In genomic region chr6:31865205-31866118, GRCh38 we compare ENCODE assay signal across 18 cellular contexts. TPM values are rescaled to one million over a fixed set of nuclear protein-coding genes. Genes with fewer than 3 reads are reported as not detected.
DNase-seq lines count a peak whose midpoint lies in the region; ATAC-seq and TF ChIP-seq lines count a peak whose summit lies in the region.
"Had no signal": no experiment of that assay in that cellular context is flagged by ENCODE, and none has a peak within 500 bp of the region (broad histone marks: within the 10 kb centered on the region; RNA-seq: fewer than 3 reads in every experiment).

No MANE protein-coding gene starts in this region.

- H3K9me3 Mint-ChIP-seq in endodermal cell = no peaks in the 10 kb centered on the region
- H3K9me3 Mint-ChIP-seq in stimulated activated effector memory CD8-positive, alpha-beta T cell treated with anti-CD3 and anti-CD28 coated beads, Interleukin-12 subunit alpha, Interleukin-12 subunit beta, amount 100 ng/mL, for 72 hours = no peaks in the 10 kb centered on the region
- H3K9me3 Mint-ChIP-seq: activated T-cell treated with anti-CD3 and anti-CD28 coated beads, Interleukin-2, amount 50 U/mL, for 24 hours; immature natural killer cell; memory B cell had no signal

- H3K4me1 Mint-ChIP-seq in endodermal cell = peaks cover 14% of the 10 kb centered on the region
- peaks cover 21% of the 10 kb centered on the region for H3K4me1 Mint-ChIP-seq in stimulated activated effector memory CD8-positive, alpha-beta T cell treated with anti-CD3 and anti-CD28 coated beads, Interleukin-12 subunit alpha, Interleukin-12 subunit beta, amount 100 ng/mL, for 72 hours

- CTCF ChIA-PET in OCI-LY7 (lab: Charles Lee; ENCODE audit: unreplicated experiment) = no interaction called here

- no peak overlapping the region for H3K9ac ChIP-seq in endodermal cell (ENCODE audit: extremely low read depth, low read length, poor library complexity, severe bottlenecking)
- no peak overlapping the region for H3K9ac ChIP-seq in parathyroid adenoma

- intact Hi-C loops in OCI-LY7 (cut with micrococcal nuclease; ENCODE audit: unreplicated experiment) = no loop called here

- H4K20me1 ChIP-seq in OCI-LY7 (ENCODE audit: insufficient read depth, low read length) = no peaks in the 10 kb centered on the region

- H3K36me3 ChIP-seq in OCI-LY7 (ENCODE audit: insufficient read depth, low read length) = no peaks in the 10 kb centered on the region
- H3K36me3 ChIP-seq in endodermal cell (ENCODE audit: control insufficient read depth, insufficient read depth, low read length) = peaks cover 2% of the 10 kb centered on the region
- no peaks in the 10 kb centered on the region for H3K36me3 ChIP-seq in parathyroid adenoma (ENCODE audit: control insufficient read depth, insufficient read depth, low read length)

- H3K4me3 ChIP-seq in OCI-LY7 (ENCODE audit: low read depth, low read length, poor library complexity, severe bottlenecking) (no peak overlapping the region), endodermal cell (ENCODE audit: low read length) (no peak overlapping the region), parathyroid adenoma (ENCODE audit: low read depth, low read length) (no peak overlapping the region)
- H3K4me3 ChIP-seq: adrenal gland, gastroesophageal sphincter, transverse colon had no signal

- POLR2A ChIA-PET in OCI-LY7 (lab: Charles Lee) = interaction anchor here (0.7 kb wide), 1 partner anchor 9 kb away, joined by 5 read pairs; no protein-coding TSS in a partner anchor

- H3K4me3 Mint-ChIP-seq in endodermal cell = no peak overlapping the region
- no peak overlapping the region for H3K4me3 Mint-ChIP-seq in stimulated activated effector memory CD8-positive, alpha-beta T cell treated with anti-CD3 and anti-CD28 coated beads, Interleukin-12 subunit alpha, Interleukin-12 subunit beta, amount 100 ng/mL, for 72 hours
- H3K4me3 Mint-ChIP-seq: memory B cell had no signal

- H3K9me3 ChIP-seq in OCI-LY7 (ENCODE audit: low read length) = no peaks in the 10 kb centered on the region
- no peaks in the 10 kb centered on the region for H3K9me3 ChIP-seq in endodermal cell (ENCODE audit: control insufficient read depth, low read length)
- no peaks in the 10 kb centered on the region for H3K9me3 ChIP-seq in parathyroid adenoma (ENCODE audit: control insufficient read depth, low read length)
- H3K9me3 ChIP-seq: adrenal gland, gastroesophageal sphincter, transverse colon had no signal

- H3K4me2 ChIP-seq in OCI-LY7 (ENCODE audit: low read length) = peak overlapping the region; percentile 74; the same call in 1 of the 2 replicates
- H3K4me2 ChIP-seq in parathyroid adenoma (ENCODE audit: low read length) = no peak overlapping the region

- H3K79me2 ChIP-seq in OCI-LY7 (ENCODE audit: insufficient read depth, low read depth, low read length) (no peaks in the 10 kb centered on the region), parathyroid adenoma (peaks cover 2% of the 10 kb centered on the region)

- no peaks in the 10 kb centered on the region for H3K9me2 ChIP-seq in OCI-LY7 (ENCODE audit: insufficient read depth, low read length)

- no TSS peak for BruUV-seq in OCI-LY7 (replicated peaks; lab: Mats Ljungman, UMichigan)

- peaks cover 2% of the 10 kb centered on the region for H3K27me3 Mint-ChIP-seq in endodermal cell (ENCODE audit: insufficient read depth)
- H3K27me3 Mint-ChIP-seq: activated T-cell treated with anti-CD3 and anti-CD28 coated beads, Interleukin-2, amount 50 U/mL, for 24 hours had no signal

- H2AFZ ChIP-seq in OCI-LY7 (ENCODE audit: low read length) (no peak overlapping the region), parathyroid adenoma (peak overlapping the region; percentile 56)

- H3K4me1 ChIP-seq in OCI-LY7 (ENCODE audit: insufficient read depth, low read length, poor library complexity, severe bottlenecking) (peaks cover 20% of the 10 kb centered on the region), endodermal cell (ENCODE audit: control insufficient read depth, insufficient read depth, low read length) (no peaks in the 10 kb centered on the region), parathyroid adenoma (peaks cover 20% of the 10 kb centered on the region)

- H3K27me3 ChIP-seq in endodermal cell (ENCODE audit: control insufficient read depth, insufficient read depth, low read length, poor library complexity, severe bottlenecking) (no peaks in the 10 kb centered on the region), parathyroid adenoma (ENCODE audit: control insufficient read depth, insufficient read depth, low read length) (no peaks in the 10 kb centered on the region)
- H3K27me3 ChIP-seq: adrenal gland, transverse colon had no signal

- TF ChIP-seq CTCF in OCI-LY7 (conservative IDR thresholded peaks at IDR 0.05; ENCODE audit: low read length) (no peak), endodermal cell (conservative IDR thresholded peaks at IDR 0.05) (no peak), parathyroid adenoma (IDR thresholded peaks at IDR 0.05) (no peak)

- no peak for ATAC-seq in GM21619 (IDR thresholded peaks at IDR 0.05; ENCODE audit: unreplicated experiment)
- no peak for ATAC-seq in stimulated activated effector memory CD8-positive, alpha-beta T cell treated with anti-CD3 and anti-CD28 coated beads, Interleukin-12 subunit alpha, Interleukin-12 subunit beta, amount 100 ng/mL, for 72 hours
- ATAC-seq: gastroesophageal sphincter had no signal

- no peak overlapping the region for H3K27ac ChIP-seq in OCI-LY7 (ENCODE audit: low read depth, low read length, poor library complexity, severe bottlenecking)
- H3K27ac ChIP-seq in endodermal cell (ENCODE audit: low read depth, low read length) = peak overlapping the region; percentile 32
- H3K27ac ChIP-seq in parathyroid adenoma = no peak overlapping the region
- no peak overlapping the region for H3K27ac ChIP-seq in caudate nucleus (ENCODE audit: low read depth, low read length)
- H3K27ac ChIP-seq: adrenal gland, C4-2B, gastroesophageal sphincter, transverse colon had no signal

- no peaks in the 10 kb centered on the region for H3K36me3 Mint-ChIP-seq in endodermal cell (ENCODE audit: low read depth)
- peaks cover 20% of the 10 kb centered on the region for H3K36me3 Mint-ChIP-seq in stimulated activated effector memory CD8-positive, alpha-beta T cell treated with anti-CD3 and anti-CD28 coated beads, Interleukin-12 subunit alpha, Interleukin-12 subunit beta, amount 100 ng/mL, for 72 hours
- H3K36me3 Mint-ChIP-seq: memory B cell had no signal

- no peak overlapping the region for H3K27ac Mint-ChIP-seq in endodermal cell
- no peak overlapping the region for H3K27ac Mint-ChIP-seq in stimulated activated effector memory CD8-positive, alpha-beta T cell treated with anti-CD3 and anti-CD28 coated beads, Interleukin-12 subunit alpha, Interleukin-12 subunit beta, amount 100 ng/mL, for 72 hours
- H3K27ac Mint-ChIP-seq: activated T-cell treated with anti-CD3 and anti-CD28 coated beads, Interleukin-2, amount 50 U/mL, for 24 hours; memory B cell had no signal

- DNase-seq in Daoy (ENCODE audit: low read depth) (peak; percentile 50), OCI-LY7 (ENCODE audit: low spot score) (no peak), endodermal cell (no peak), inferior parietal cortex (ENCODE audit: extremely low spot score) (no peak), caudate nucleus (lab: John Stamatoyannopoulos, UW) (no peak)
- no peak for DNase-seq in stimulated activated effector memory CD8-positive, alpha-beta T cell treated with anti-CD3 and anti-CD28 coated beads, Interleukin-12 subunit alpha, Interleukin-12 subunit beta, amount 100 ng/mL, for 72 hours (ENCODE audit: low spot score in 2 of 2)
- DNase-seq: activated CD4-positive, alpha-beta T cell treated with anti-CD3 and anti-CD28 coated beads for 48 hours; activated T-cell treated with anti-CD3 and anti-CD28 coated beads, Interleukin-2, amount 50 U/mL, for 24 hours; adrenal gland; immature natural killer cell; SHP77; stimulated activated CD4-positive, alpha-beta T cell treated with anti-CD3 and anti-CD28 coated beads, Interleukin-2, amount 100 ng/mL, for 48 hours; transverse colon had no signal

- WGBS in endodermal cell (ENCODE audit: insufficient coverage in 1 of 2, insufficient read length in 1 of 2), 2 experiments = 91 to 92% methylated on average over 21 of the region's 21 CpGs

RNA-seq across cellular contexts. Expression of gene NEU1, which starts 2.8 kb away (rescaled TPM):
- total RNA-seq in Daoy (2014; rRNA removed; shearing (Covaris generic)) = 46.6 and 51.0 TPM in 2 replicates
- total RNA-seq in OCI-LY7 (2014; rRNA removed; shearing (Covaris generic)) = 5.5 and 7.0 TPM in 2 replicates
- total RNA-seq in OCI-LY7 (2022) (10.6 and 13.4 TPM in 2 replicates), endodermal cell (10 to 100 TPM; 42.4 to 50.7 TPM)
- 37.3 TPM for polyA plus RNA-seq in endodermal cell (2013, experiment 1 of 2)
- 34.3 TPM for polyA plus RNA-seq in endodermal cell (2013, experiment 2 of 2)

RNA-seq across cellular contexts. Expression of gene SLC44A4, which starts 13.3 kb away (rescaled TPM):
- not detected in 2 replicates for total RNA-seq in Daoy (2014; rRNA removed; shearing (Covaris generic))
- total RNA-seq in OCI-LY7 (2014; rRNA removed; shearing (Covaris generic)) = not detected in 2 replicates
- not detected in 2 replicates for total RNA-seq in OCI-LY7 (2022)
- 1 to 10 TPM; 1.3 to 3.6 TPM for total RNA-seq in endodermal cell
- 0.68 TPM for polyA plus RNA-seq in endodermal cell (2013, experiment 1 of 2)
- polyA plus RNA-seq in endodermal cell (2013, experiment 2 of 2) = 0.41 TPM
- polyA plus RNA-seq: immature natural killer cell had no signal

RNA-seq across cellular contexts. Expression of gene EHMT2, which starts 32.0 kb away (rescaled TPM):
- total RNA-seq in Daoy (2014; rRNA removed; shearing (Covaris generic)) = 72.8 and 80.6 TPM in 2 replicates
- total RNA-seq in OCI-LY7 (2014; rRNA removed; shearing (Covaris generic)) = 49.5 and 55.1 TPM in 2 replicates
- total RNA-seq in OCI-LY7 (2022) = 70.4 and 76.8 TPM in 2 replicates
- total RNA-seq in endodermal cell = 100 to 1,000 TPM; 113 to 121 TPM
- polyA plus RNA-seq in endodermal cell (2013, experiment 1 of 2) = 145 TPM
- polyA plus RNA-seq in endodermal cell (2013, experiment 2 of 2) = 130 TPM

RNA-seq across cellular contexts. Expression of gene ZBTB12, which starts 36.4 kb away (rescaled TPM):
- 7.5 and 9.8 TPM in 2 replicates for total RNA-seq in Daoy (2014; rRNA removed; shearing (Covaris generic))
- total RNA-seq in OCI-LY7 (2014; rRNA removed; shearing (Covaris generic)) = 12.8 and 17.6 TPM in 2 replicates
- total RNA-seq in OCI-LY7 (2022) (20.2 and 21.0 TPM in 2 replicates), endodermal cell (10 to 100 TPM; 25.4 to 29.9 TPM)
- polyA plus RNA-seq in endodermal cell (2013, experiment 1 of 2) = 41.5 TPM
- 33.0 TPM for polyA plus RNA-seq in endodermal cell (2013, experiment 2 of 2)
- polyA plus RNA-seq: immature natural killer cell had no signal

RNA-seq across cellular contexts. Expression of gene HSPA1B, which starts 37.9 kb away (rescaled TPM):
- total RNA-seq in Daoy (2014; rRNA removed; shearing (Covaris generic)) = 194 and 206 TPM in 2 replicates
- total RNA-seq in OCI-LY7 (2014; rRNA removed; shearing (Covaris generic)) = 160 and 177 TPM in 2 replicates
- total RNA-seq in OCI-LY7 (2022) (40.1 and 60.9 TPM in 2 replicates), endodermal cell (10 to 100 TPM; 61.8 to 83.9 TPM)
- polyA plus RNA-seq in endodermal cell (2013, experiment 1 of 2) = 64.0 TPM
- polyA plus RNA-seq in endodermal cell (2013, experiment 2 of 2) = 54.0 TPM
